14 cellular contexts compared by ENCODE assay signal in genomic region chr9:3992924-3993323, GRCh38.
DNase-seq lines count a peak whose midpoint lies in the region; ATAC-seq lines count a peak whose summit lies in the region.
"Had no signal": no experiment of that assay in that cellular context is flagged by ENCODE, and none has a peak within 500 bp of the region (broad histone marks: within the 10 kb centered on the region; RNA-seq: fewer than 3 reads in every experiment).

No MANE protein-coding gene starts in this region.

- DNase-seq in AG08395 (ENCODE audit: low spot score) (peak; percentile 38), HT1080 (ENCODE audit: low read depth) (peak; percentile 27), dermis blood vessel endothelial cell (peak; percentile 25), kidney tubule cell (ENCODE audit: low spot score) (peak; percentile 78), cerebellar nuclear complex (lab: John Stamatoyannopoulos, UW) (no peak)
- DNase-seq: activated T-cell treated with anti-CD3 and anti-CD28 coated beads, Interleukin-2, amount 50 U/mL, for 24 hours; amygdala; NCI-H2029 treated with DMSO at 0.1 percent for 48 hours; retina; stomach had no signal

- no peak for ATAC-seq in GM18858 (IDR thresholded peaks at IDR 0.05; ENCODE audit: unreplicated experiment)
- ATAC-seq in GM18868 (IDR thresholded peaks at IDR 0.05; ENCODE audit: unreplicated experiment): no peak
- ATAC-seq in HG02798 (IDR thresholded peaks at IDR 0.05; ENCODE audit: poor library complexity, unreplicated experiment): no peak
- ATAC-seq: SK-N-SH treated with all-trans-retinoic acid at 6 μM for 48 hours had no signal

Comparison
In these comparisons a context has a peak if more than half of its experiments do, and no peak if none do; other contexts are left out.
1. DNase-seq: peak in AG08395 (single experiment), HT1080 (single experiment), dermis blood vessel endothelial cell (single experiment) and kidney tubule cell (single experiment); none in cerebellar nuclear complex (0 of 2).